In the genomic region with DNA sequence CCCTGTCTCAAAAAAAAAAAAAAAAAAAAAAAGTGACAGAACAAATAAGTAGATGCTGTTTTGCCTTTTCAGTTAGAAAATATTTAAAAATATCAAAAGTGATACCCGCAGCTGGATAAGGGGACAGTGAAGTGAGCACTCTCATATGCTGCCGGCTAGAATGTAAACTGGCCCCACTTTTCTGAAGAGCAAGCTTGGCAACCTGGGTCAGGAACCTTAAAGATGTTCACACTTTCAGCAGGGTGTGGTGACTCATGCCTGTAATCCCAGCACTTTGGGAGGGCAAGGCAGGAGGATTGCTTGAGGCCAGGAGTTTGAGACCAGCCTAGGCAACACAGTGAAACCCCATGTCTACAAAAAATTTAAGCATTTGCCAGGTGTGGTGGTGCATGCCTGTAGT, we compare ENCODE assay signal across 25 cellular contexts. TPM values are rescaled to one million over a fixed set of nuclear protein-coding genes. Genes with fewer than 3 reads are reported as not detected.
"Had no signal": no experiment of that assay in that cellular context is flagged by ENCODE, and none has a peak within 500 bp of the region (broad histone marks: within the 10 kb centered on the region; RNA-seq: fewer than 3 reads in every experiment).

No MANE protein-coding gene starts in this region.

- H3K4me3 ChIP-seq: PC-9, Peyer's patch, SJSA1, SK-N-MC had no signal

- H3K27ac ChIP-seq: PC-9, Peyer's patch, SJSA1, SK-N-MC had no signal

- H3K4me1 ChIP-seq: Peyer's patch, SJSA1 had no signal

- ATAC-seq: Right ventricle myocardium inferior had no signal

- H3K9me3 ChIP-seq: Peyer's patch, SJSA1 had no signal

- H3K27me3 ChIP-seq: Peyer's patch, SJSA1 had no signal

- DNase-seq: Karpas-422, KG1, MV-4-11, NCI-H1048, NCI-H1105, NCI-H1417, NCI-H146, NCI-H1694 treated with DMSO at 0.1 percent for 48 hours, NCI-H1930, NCI-H2081, NCI-H2107, NCI-H2227 treated with DMSO at 0.1 percent for 48 hours, NCI-H524, NCI-H526 treated with DMSO at 0.1 percent for 48 hours, NCI-H774, OCI-M1, PC-9, Peyer's patch, SIG-M5 had no signal

- H2AFZ ChIP-seq: PC-9 had no signal

- H3K36me3 ChIP-seq: Peyer's patch, SJSA1 had no signal

- H3K4me2 ChIP-seq: PC-9 had no signal

RNA-seq across cellular contexts. Expression of a gene that starts 17.4 kb away (rescaled TPM):
- total RNA-seq: HT-29, NCI-H460, PC-9, Peyer's patch, RPMI7951, SJSA1 had no signal
